ENCODE assay signal across 17 cellular contexts in genomic region chr7:65265959-65266519, GRCh38.
"Had no signal": no experiment of that assay in that cellular context is flagged by ENCODE, and none has a peak within 500 bp of the region (broad histone marks: within the 10 kb centered on the region; RNA-seq: fewer than 3 reads in every experiment).

No MANE protein-coding gene starts in this region.

- H3K36me3 ChIP-seq: neutrophil, thyroid gland had no signal

- H3K9me3 ChIP-seq: neutrophil, thyroid gland had no signal

- H3K4me3 ChIP-seq: dorsolateral prefrontal cortex, thyroid gland had no signal

- H3K27ac Mint-ChIP-seq: activated naive CD4-positive, alpha-beta T cell treated with anti-CD3 and anti-CD28 coated beads, Interleukin-2, amount 10 ng/mL, durations not matched to agents 7 days and 5 days; activated naive CD8-positive, alpha-beta T cell treated with anti-CD3 and anti-CD28 coated beads, Interleukin-2, amount 50 U/mL, for 24 hours; brain; natural killer cell had no signal

- H3K4me3 Mint-ChIP-seq: activated naive CD4-positive, alpha-beta T cell treated with anti-CD3 and anti-CD28 coated beads, Interleukin-2, amount 10 ng/mL, durations not matched to agents 7 days and 5 days; activated naive CD8-positive, alpha-beta T cell treated with anti-CD3 and anti-CD28 coated beads, Interleukin-2, amount 50 U/mL, for 24 hours; brain; natural killer cell had no signal

- H3K9me3 Mint-ChIP-seq: activated naive CD4-positive, alpha-beta T cell treated with anti-CD3 and anti-CD28 coated beads, Interleukin-2, amount 10 ng/mL, durations not matched to agents 7 days and 5 days; activated naive CD8-positive, alpha-beta T cell treated with anti-CD3 and anti-CD28 coated beads, Interleukin-2, amount 50 U/mL, for 24 hours; natural killer cell had no signal

- H3K36me3 Mint-ChIP-seq: brain, natural killer cell had no signal

- H3K27me3 ChIP-seq: thyroid gland had no signal

- H3K27ac ChIP-seq: dorsolateral prefrontal cortex, neutrophil, thyroid gland, WERI-Rb-1 had no signal

- ATAC-seq: activated naive CD8-positive, alpha-beta T cell treated with anti-CD3 and anti-CD28 coated beads, Interleukin-2, amount 50 U/mL, for 24 hours; natural killer cell had no signal

- DNase-seq: activated CD4-positive, alpha-beta T cell treated with anti-CD3 and anti-CD28 coated beads for 1 hour; activated CD8-positive, alpha-beta memory T cell treated with anti-CD3 and anti-CD28 coated beads for 24 hours; activated CD8-positive, alpha-beta memory T cell treated with anti-CD3 and anti-CD28 coated beads, Interleukin-2, amount 50 U/mL, for 48 hours; activated effector memory CD4-positive, alpha-beta T cell treated with Interleukin-2 at 50 U/mL for 16 hours; activated naive CD4-positive, alpha-beta T cell treated with anti-CD3 and anti-CD28 coated beads, Interleukin-2, amount 10 ng/mL, durations not matched to agents 7 days and 5 days; activated naive CD8-positive, alpha-beta T cell treated with anti-CD3 and anti-CD28 coated beads, Interleukin-2, amount 50 U/mL, for 24 hours; activated T-cell treated with anti-CD3 and anti-CD28 coated beads, Interleukin-2, amount 50 U/mL, for 48 hours; anterior cingulate cortex; caudate nucleus; dorsolateral prefrontal cortex; mesenchymal stem cell; natural killer cell; stimulated activated naive CD4-positive, alpha-beta T cell; thyroid gland; WERI-Rb-1 had no signal
